9 cellular contexts compared by ENCODE assay signal in the genomic region with DNA sequence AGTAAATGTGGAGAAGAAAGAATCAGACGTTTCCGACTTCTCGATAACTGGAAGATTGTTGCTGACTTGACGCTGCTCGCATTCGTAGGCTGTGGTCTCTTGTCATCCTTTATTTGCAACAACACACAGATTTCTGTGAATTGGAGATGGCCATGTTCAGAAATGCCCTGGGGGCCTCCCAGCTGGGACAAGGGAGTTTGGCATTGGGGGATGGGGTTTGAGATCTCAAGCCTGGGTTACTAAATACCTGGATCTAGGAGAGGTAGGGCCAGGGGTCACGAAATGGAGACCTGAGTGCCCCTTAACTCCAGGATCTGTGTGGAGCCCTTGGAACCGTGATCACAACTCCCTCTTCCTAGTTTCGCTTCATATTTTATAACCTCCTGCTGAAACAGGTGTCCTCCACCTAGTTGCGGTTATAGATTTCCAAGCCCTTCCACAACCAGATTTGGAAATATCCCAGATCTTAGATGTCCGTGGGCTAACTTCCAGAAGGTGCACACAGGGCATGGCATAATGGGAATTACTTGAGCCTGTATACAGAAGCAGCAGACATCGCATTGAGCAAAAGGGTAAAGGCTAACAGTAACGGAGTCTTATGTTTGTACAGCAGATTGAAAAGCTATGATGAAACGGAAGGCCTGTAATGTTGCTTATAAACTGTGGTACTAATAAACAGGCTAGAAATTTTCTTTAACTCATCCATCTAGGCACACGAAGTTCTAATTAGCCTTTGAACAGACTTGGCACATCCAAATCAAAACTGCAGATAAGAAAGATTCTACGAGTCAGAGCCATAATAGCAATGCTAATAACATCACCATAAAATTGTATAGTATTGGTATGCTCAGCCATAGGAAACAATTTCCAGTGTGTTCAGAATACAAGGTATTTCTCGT. TPM values are rescaled to one million over a fixed set of nuclear protein-coding genes. Genes with fewer than 3 reads are reported as not detected.
DNase-seq lines count a peak whose midpoint lies in the region; ATAC-seq, FAIRE-seq and TF ChIP-seq lines count a peak whose summit lies in the region.
"Had no signal": no experiment of that assay in that cellular context is flagged by ENCODE, and none has a peak within 500 bp of the region (broad histone marks: within the 10 kb centered on the region; RNA-seq: fewer than 3 reads in every experiment).

No MANE protein-coding gene starts in this region.

- peaks cover 6% of the 10 kb centered on the region for H3K36me3 Mint-ChIP-seq in central memory CD8-positive, alpha-beta T cell (ENCODE audit: insufficient read depth)

- peaks cover 22% of the 10 kb centered on the region for H3K4me1 Mint-ChIP-seq in central memory CD8-positive, alpha-beta T cell

- no peak for ATAC-seq in central memory CD8-positive, alpha-beta T cell (replicated peaks; ENCODE audit: extremely low read depth, poor library complexity, severe bottlenecking)
- ATAC-seq in left lobe of liver = peak; percentile 9
- ATAC-seq in GM18868 (IDR thresholded peaks at IDR 0.05; ENCODE audit: unreplicated experiment) = no peak
- ATAC-seq in HG03097 (IDR thresholded peaks at IDR 0.05; ENCODE audit: low FRiP score, unreplicated experiment) = no peak

- H3K9me3 Mint-ChIP-seq in central memory CD8-positive, alpha-beta T cell = no peaks in the 10 kb centered on the region
- H3K9me3 Mint-ChIP-seq: naive B cell had no signal

- H3K27ac ChIP-seq in substantia nigra (ENCODE audit: low read depth, low read length, poor library complexity, severe bottlenecking) = peak overlapping the region; percentile 81

- peak; percentile 62 for FAIRE-seq in H54 (lab: Jason Lieb, UNC)

- TF ChIP-seq POLR2A in H54 (IDR thresholded peaks at IDR 0.05; ENCODE audit: low read depth, low read length) = no peak

- DNase-seq in Ammon's horn (ENCODE audit: low spot score) (peak; percentile 47), H54 (ENCODE audit: insufficient read length, low spot score) (no peak), SW480 (ENCODE audit: low spot score) (peak; percentile 31), left lobe of liver (ENCODE audit: low spot score) (peak; percentile 58), substantia nigra (lab: John Stamatoyannopoulos, UW) (peak in 25 of 49 donors; percentile 4 to 76 (median 25))
- DNase-seq in central memory CD8-positive, alpha-beta T cell (ENCODE audit: low spot score in 2 of 2) = peak; percentile 15 to 33

- H3K27me3 Mint-ChIP-seq in central memory CD8-positive, alpha-beta T cell = no peaks in the 10 kb centered on the region
- H3K27me3 Mint-ChIP-seq: naive B cell had no signal

- H3K4me3 Mint-ChIP-seq in central memory CD8-positive, alpha-beta T cell = no peak overlapping the region

- H3K27ac Mint-ChIP-seq in central memory CD8-positive, alpha-beta T cell (ENCODE audit: low read depth) = no peak overlapping the region

RNA-seq across cellular contexts. Expression of gene USF3, which starts 1.0 kb away (rescaled TPM):
- 17.9 TPM for total RNA-seq in left lobe of liver

RNA-seq across cellular contexts. Expression of gene NAA50, which starts 48.6 kb away (rescaled TPM):
- 54.7 TPM for total RNA-seq in left lobe of liver

RNA-seq across cellular contexts. Expression of gene ATP6V1A, which starts 49.4 kb away (rescaled TPM):
- total RNA-seq in left lobe of liver = 48.8 TPM
